Comparison of ENCODE assay signal across 1 cellular context in genomic region chr4:108042927-108043326, GRCh38.
TF ChIP-seq lines count a peak whose summit lies in the region.

No MANE protein-coding gene starts in this region.

TF ChIP-seq in GM23338, 12 proteins besides CTCF, POLR2A, EP300 and RAD21 (continued from another document):
- TF ChIP-seq, protein P1, sequence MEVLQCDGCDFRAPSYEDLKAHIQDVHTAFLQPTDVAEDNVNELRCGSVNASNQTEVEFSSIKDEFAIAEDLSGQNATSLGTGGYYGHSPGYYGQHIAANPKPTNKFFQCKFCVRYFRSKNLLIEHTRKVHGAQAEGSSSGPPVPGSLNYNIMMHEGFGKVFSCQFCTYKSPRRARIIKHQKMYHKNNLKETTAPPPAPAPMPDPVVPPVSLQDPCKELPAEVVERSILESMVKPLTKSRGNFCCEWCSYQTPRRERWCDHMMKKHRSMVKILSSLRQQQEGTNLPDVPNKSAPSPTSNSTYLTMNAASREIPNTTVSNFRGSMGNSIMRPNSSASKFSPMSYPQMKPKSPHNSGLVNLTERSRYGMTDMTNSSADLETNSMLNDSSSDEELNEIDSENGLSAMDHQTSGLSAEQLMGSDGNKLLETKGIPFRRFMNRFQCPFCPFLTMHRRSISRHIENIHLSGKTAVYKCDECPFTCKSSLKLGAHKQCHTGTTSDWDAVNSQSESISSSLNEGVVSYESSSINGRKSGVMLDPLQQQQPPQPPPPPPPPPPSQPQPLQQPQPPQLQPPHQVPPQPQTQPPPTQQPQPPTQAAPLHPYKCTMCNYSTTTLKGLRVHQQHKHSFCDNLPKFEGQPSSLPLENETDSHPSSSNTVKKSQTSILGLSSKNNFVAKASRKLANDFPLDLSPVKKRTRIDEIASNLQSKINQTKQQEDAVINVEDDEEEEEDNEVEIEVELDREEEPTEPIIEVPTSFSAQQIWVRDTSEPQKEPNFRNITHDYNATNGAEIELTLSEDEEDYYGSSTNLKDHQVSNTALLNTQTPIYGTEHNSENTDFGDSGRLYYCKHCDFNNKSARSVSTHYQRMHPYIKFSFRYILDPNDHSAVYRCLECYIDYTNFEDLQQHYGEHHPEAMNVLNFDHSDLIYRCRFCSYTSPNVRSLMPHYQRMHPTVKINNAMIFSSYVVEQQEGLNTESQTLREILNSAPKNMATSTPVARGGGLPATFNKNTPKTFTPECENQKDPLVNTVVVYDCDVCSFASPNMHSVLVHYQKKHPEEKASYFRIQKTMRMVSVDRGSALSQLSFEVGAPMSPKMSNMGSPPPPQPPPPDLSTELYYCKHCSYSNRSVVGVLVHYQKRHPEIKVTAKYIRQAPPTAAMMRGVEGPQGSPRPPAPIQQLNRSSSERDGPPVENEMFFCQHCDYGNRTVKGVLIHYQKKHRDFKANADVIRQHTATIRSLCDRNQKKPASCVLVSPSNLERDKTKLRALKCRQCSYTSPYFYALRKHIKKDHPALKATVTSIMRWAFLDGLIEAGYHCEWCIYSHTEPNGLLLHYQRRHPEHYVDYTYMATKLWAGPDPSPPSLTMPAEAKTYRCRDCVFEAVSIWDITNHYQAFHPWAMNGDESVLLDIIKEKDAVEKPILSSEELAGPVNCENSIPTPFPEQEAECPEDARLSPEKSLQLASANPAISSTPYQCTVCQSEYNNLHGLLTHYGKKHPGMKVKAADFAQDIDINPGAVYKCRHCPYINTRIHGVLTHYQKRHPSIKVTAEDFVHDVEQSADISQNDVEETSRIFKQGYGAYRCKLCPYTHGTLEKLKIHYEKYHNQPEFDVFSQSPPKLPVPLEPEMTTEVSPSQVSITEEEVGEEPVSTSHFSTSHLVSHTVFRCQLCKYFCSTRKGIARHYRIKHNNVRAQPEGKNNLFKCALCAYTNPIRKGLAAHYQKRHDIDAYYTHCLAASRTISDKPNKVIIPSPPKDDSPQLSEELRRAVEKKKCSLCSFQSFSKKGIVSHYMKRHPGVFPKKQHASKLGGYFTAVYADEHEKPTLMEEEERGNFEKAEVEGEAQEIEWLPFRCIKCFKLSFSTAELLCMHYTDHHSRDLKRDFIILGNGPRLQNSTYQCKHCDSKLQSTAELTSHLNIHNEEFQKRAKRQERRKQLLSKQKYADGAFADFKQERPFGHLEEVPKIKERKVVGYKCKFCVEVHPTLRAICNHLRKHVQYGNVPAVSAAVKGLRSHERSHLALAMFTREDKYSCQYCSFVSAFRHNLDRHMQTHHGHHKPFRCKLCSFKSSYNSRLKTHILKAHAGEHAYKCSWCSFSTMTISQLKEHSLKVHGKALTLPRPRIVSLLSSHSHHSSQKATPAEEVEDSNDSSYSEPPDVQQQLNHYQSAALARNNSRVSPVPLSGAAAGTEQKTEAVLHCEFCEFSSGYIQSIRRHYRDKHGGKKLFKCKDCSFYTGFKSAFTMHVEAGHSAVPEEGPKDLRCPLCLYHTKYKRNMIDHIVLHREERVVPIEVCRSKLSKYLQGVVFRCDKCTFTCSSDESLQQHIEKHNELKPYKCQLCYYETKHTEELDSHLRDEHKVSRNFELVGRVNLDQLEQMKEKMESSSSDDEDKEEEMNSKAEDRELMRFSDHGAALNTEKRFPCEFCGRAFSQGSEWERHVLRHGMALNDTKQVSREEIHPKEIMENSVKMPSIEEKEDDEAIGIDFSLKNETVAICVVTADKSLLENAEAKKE (CRISPR knock-in tag; IDR thresholded peaks at IDR 0.05), result no peak
- TF ChIP-seq JUNB (IDR thresholded peaks at IDR 0.05; ENCODE audit: unreplicated experiment) (no peak), STAT1 (IDR thresholded peaks at IDR 0.05; ENCODE audit: unreplicated experiment) (no peak), CREB1 (CRISPR knock-in tag; IDR thresholded peaks at IDR 0.05; ENCODE audit: low read depth) (no peak), ETS1 (IDR thresholded peaks at IDR 0.05) (no peak), ZNF114 (CRISPR knock-in tag; IDR thresholded peaks at IDR 0.05) (no peak)
